ENCODE assay signal across 7 cellular contexts in the genomic region with DNA sequence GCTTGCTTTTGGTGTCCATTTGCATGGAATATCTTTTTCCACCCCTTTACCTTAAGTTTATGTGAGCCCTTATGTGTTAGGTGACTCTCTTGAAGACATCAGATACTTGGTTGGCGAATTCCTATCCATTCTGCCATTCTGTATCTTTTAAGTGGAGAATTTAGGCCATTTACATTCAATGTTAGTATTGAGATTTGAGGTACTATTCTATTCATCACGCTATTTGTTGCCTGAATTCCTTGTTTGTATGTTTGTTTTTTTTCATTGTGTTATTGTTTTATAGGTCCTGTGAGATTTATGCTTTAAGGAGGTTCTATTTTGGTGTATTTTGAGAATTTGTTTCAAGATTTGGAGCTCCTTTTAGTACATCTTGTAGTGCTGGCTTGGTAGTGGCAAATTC.
DNase-seq lines count a peak whose midpoint lies in the region; ATAC-seq, FAIRE-seq and TF ChIP-seq lines count a peak whose summit lies in the region.
"Not testable (repeated sequence)": the region's sequence is repeated elsewhere in the genome, so short reads cannot be mapped to it uniquely, and the experiment has no call there.

No MANE protein-coding gene starts in this region.

- not testable (repeated sequence) for H3K79me2 ChIP-seq in K562 (ENCODE audit: control insufficient read depth, insufficient read depth, low read length)

- CTCF ChIA-PET in Calu3 (lab: Charles Lee): interaction anchor here (0.6 to 1.2 kb wide), 2 partner anchors 10 to 555 kb away, joined by 3 read pairs; no protein-coding TSS in a partner anchor
- CTCF ChIA-PET in HEK293 (lab: Yijun Ruan, JAX); K562 (lab: Yijun Ruan, JAX; ENCODE audit: low intra/inter-chr PET ratio): not testable (repeated sequence)

- intact Hi-C loops in Calu3 (cut with micrococcal nuclease; ENCODE audit: unreplicated experiment); K562 (cut with micrococcal nuclease): not testable (repeated sequence)

- not testable (repeated sequence) for H3K27ac ChIP-seq in HEK293 (ENCODE audit: extremely low read depth, low read depth, low read length); K562 (ENCODE audit: extremely low read depth, low read depth, low read length)

- not testable (repeated sequence) for H2AFZ ChIP-seq in K562 (ENCODE audit: low read depth, low read length)

- POLR2A ChIA-PET in HEK293 (lab: Yijun Ruan, JAX); K562 (lab: Yijun Ruan, JAX): not testable (repeated sequence)

- H3K9me1 ChIP-seq in K562 (ENCODE audit: control insufficient read depth, insufficient read depth, low read length): not testable (repeated sequence)

- not testable (repeated sequence) for H3K4me3 Mint-ChIP-seq in Calu3 (ENCODE audit: low read depth, unreplicated experiment); activated T-cell treated with anti-CD3 and anti-CD28 coated beads, Interleukin-2, amount 50 U/mL, for 72 hours

- WGBS in K562 (ENCODE audit: insufficient coverage, low coverage, missing lambda C conversion rate): 0% methylated on average over 2 of the region's 2 CpGs

- peak overlapping the region; percentile 2 for H3K27ac Mint-ChIP-seq in Calu3 (ENCODE audit: unreplicated experiment)
- H3K27ac Mint-ChIP-seq in activated T-cell treated with anti-CD3 and anti-CD28 coated beads, Interleukin-2, amount 50 U/mL, for 72 hours: peak overlapping the region; percentile 67

- H3K9ac ChIP-seq in K562 (ENCODE audit: insufficient read depth in 1 of 2, low read depth in 2 of 2, low read length in 2 of 2): not testable (repeated sequence)

- not testable (repeated sequence) for TF ChIP-seq POLR2A in K562 (conservative IDR thresholded peaks at IDR 0.05)

- ATAC-seq in activated T-cell treated with anti-CD3 and anti-CD28 coated beads, Interleukin-2, amount 50 U/mL, for 72 hours (replicated peaks in 1 of 2); K562: not testable (repeated sequence)

- not testable (repeated sequence) for H3K27me3 ChIP-seq in K562 (ENCODE audit: control insufficient read depth in 2 of 2, insufficient read depth in 2 of 2, low read length in 2 of 2)

- not testable (repeated sequence) for H3K9me3 ChIP-seq in HEK293 (ENCODE audit: control insufficient read depth, insufficient read depth, low read depth, low read length); K562 (replicated peaks; ENCODE audit: control insufficient read depth, insufficient read depth, low read depth, low read length)

- not testable (repeated sequence) for DNase-seq in Calu3; D721Med (ENCODE audit: insufficient read length, low spot score); activated T-cell treated with anti-CD3 and anti-CD28 coated beads, Interleukin-2, amount 50 U/mL, for 72 hours; K562 (ENCODE audit: extremely low read depth in 1 of 4, low spot score in 3 of 4)

- H3K4me3 ChIP-seq in HEK293 (ENCODE audit: low read depth, low read length); K562: not testable (repeated sequence)

- H3K36me3 Mint-ChIP-seq in Calu3 (ENCODE audit: insufficient read depth, unreplicated experiment); activated T-cell treated with anti-CD3 and anti-CD28 coated beads, Interleukin-2, amount 50 U/mL, for 72 hours (ENCODE audit: insufficient read depth in 2 of 2): not testable (repeated sequence)

- not testable (repeated sequence) for TF ChIP-seq CTCF in Calu3 (IDR thresholded peaks at IDR 0.05; ENCODE audit: unreplicated experiment); D721Med (IDR thresholded peaks at IDR 0.05; ENCODE audit: insufficient read depth, missing control alignments); HEK293 (tag by site-specific recombination; IDR thresholded peaks at IDR 0.05); K562 (IDR thresholded peaks at IDR 0.05 in 2 of 3, conservative IDR thresholded peaks at IDR 0.05 in 1 of 3; ENCODE audit: insufficient read depth in 2 of 3, low read depth in 1 of 3, low read length in 3 of 3)

- FAIRE-seq in D721Med (lab: Jason Lieb, UNC): peak; percentile 32
- peak; percentile 22 for FAIRE-seq in TTC549 (lab: Jason Lieb, UNC)
- not testable (repeated sequence) for FAIRE-seq in K562 (lab: Jason Lieb, UNC)
- FAIRE-seq in endometrium (lab: Jason Lieb, UNC): peak; percentile 18

- BruUV-seq in Calu3 (replicated peaks; lab: Mats Ljungman, UMichigan); K562 (replicated peaks; lab: Mats Ljungman, UMichigan): not testable (repeated sequence)

- TF ChIP-seq RAD21 in K562 (CRISPR knock-in tag; conservative IDR thresholded peaks at IDR 0.05 in 1 of 2, IDR thresholded peaks at IDR 0.05 in 1 of 2): not testable (repeated sequence)

- H3K36me3 ChIP-seq in HEK293 (ENCODE audit: control insufficient read depth in 2 of 2, insufficient read depth in 1 of 2, low read length in 2 of 2); K562 (ENCODE audit: control insufficient read depth, insufficient read depth, low read length): not testable (repeated sequence)

- H3K9me3 Mint-ChIP-seq in Calu3 (ENCODE audit: low read depth, unreplicated experiment): peaks cover 13% of the 10 kb centered on the region
- H3K9me3 Mint-ChIP-seq in activated T-cell treated with anti-CD3 and anti-CD28 coated beads, Interleukin-2, amount 50 U/mL, for 72 hours: peaks cover 6 to 18% of the 10 kb centered on the region in 2 donors

- not testable (repeated sequence) for TF ChIP-seq EP300 in K562 (IDR thresholded peaks at IDR 0.05; ENCODE audit: low read length)

- not testable (repeated sequence) for H3K4me2 ChIP-seq in K562 (ENCODE audit: insufficient read depth, low read length)

- H3K4me1 ChIP-seq in HEK293 (ENCODE audit: control insufficient read depth, insufficient read depth, low read length); K562 (replicated peaks in 1 of 2; ENCODE audit: control insufficient read depth in 2 of 2, insufficient read depth in 2 of 2, low read length in 2 of 2): not testable (repeated sequence)

- not testable (repeated sequence) for H4K20me1 ChIP-seq in K562 (replicated peaks; ENCODE audit: control insufficient read depth, insufficient read depth, low read length)

- H3K4me1 Mint-ChIP-seq in Calu3 (ENCODE audit: low read depth, unreplicated experiment): peaks cover 39% of the 10 kb centered on the region
- not testable (repeated sequence) for H3K4me1 Mint-ChIP-seq in activated T-cell treated with anti-CD3 and anti-CD28 coated beads, Interleukin-2, amount 50 U/mL, for 72 hours (ENCODE audit: low read depth)

- H3K27me3 Mint-ChIP-seq in Calu3 (ENCODE audit: unreplicated experiment); activated T-cell treated with anti-CD3 and anti-CD28 coated beads, Interleukin-2, amount 50 U/mL, for 72 hours (ENCODE audit: low read depth): not testable (repeated sequence)

- in situ Hi-C loops in K562 (cut with MboI): not testable (repeated sequence)

TF ChIP-seq in HEK293, 187 proteins besides CTCF, POLR2A, EP300 and RAD21:
- TF ChIP-seq, protein P1, sequence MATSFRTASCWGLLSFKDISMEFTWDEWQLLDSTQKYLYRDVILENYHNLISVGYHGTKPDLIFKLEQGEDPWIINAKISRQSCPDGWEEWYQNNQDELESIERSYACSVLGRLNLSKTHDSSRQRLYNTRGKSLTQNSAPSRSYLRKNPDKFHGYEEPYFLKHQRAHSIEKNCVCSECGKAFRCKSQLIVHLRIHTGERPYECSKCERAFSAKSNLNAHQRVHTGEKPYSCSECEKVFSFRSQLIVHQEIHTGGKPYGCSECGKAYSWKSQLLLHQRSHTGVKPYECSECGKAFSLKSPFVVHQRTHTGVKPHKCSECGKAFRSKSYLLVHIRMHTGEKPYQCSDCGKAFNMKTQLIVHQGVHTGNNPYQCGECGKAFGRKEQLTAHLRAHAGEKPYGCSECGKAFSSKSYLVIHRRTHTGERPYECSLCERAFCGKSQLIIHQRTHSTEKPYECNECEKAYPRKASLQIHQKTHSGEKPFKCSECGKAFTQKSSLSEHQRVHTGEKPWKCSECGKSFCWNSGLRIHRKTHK (tag by site-specific recombination; IDR thresholded peaks at IDR 0.05): peak; percentile 76

TF ChIP-seq in K562, 482 proteins besides CTCF, POLR2A, EP300 and RAD21:
- TF ChIP-seq ZNF354B (CRISPR knock-in tag; IDR thresholded peaks at IDR 0.05) (peak; percentile 48; the same call in 1 of the 2 replicates), ZNF507 (tag; conservative IDR thresholded peaks at IDR 0.05) (peak; percentile 83)
